In genomic region chr18:6004119-6004518, GRCh38 we compare ENCODE assay signal across 15 cellular contexts.
DNase-seq lines count a peak whose midpoint lies in the region; ATAC-seq and TF ChIP-seq lines count a peak whose summit lies in the region.
"Had no signal": no experiment of that assay in that cellular context is flagged by ENCODE, and none has a peak within 500 bp of the region (broad histone marks: within the 10 kb centered on the region; RNA-seq: fewer than 3 reads in every experiment).

No MANE protein-coding gene starts in this region.

- H3K9me3 Mint-ChIP-seq in T-helper 1 cell treated with Interleukin-12 subunit alpha and Interleukin-12 subunit beta and Interleukin-4 antibody, amounts not matched to agents 30 μg/mL and 1 μg/mL, for 36 hours: peaks cover 15% of the 10 kb centered on the region

- no peak overlapping the region for H3K4me3 Mint-ChIP-seq in T-helper 1 cell treated with Interleukin-12 subunit alpha and Interleukin-12 subunit beta and Interleukin-4 antibody, amounts not matched to agents 30 μg/mL and 1 μg/mL, for 36 hours

- DNase-seq in ureter (ENCODE audit: low spot score): no peak
- DNase-seq in GM10248 (ENCODE audit: extremely low spot score): no peak
- no peak for DNase-seq in EL
- DNase-seq in hepatic stellate cell (ENCODE audit: low spot score): no peak
- DNase-seq: adrenal gland; effector CD4-positive, alpha-beta T cell; mammary epithelial cell; NCI-H187 treated with DMSO at 0.1 percent for 48 hours; RPMI8226; thyroid gland; WERI-Rb-1 had no signal

- POLR2A ChIA-PET in GM10248 (lab: Yijun Ruan, JAX): no interaction called here

- no peak for TF ChIP-seq CTCF in GM10248 (IDR thresholded peaks at IDR 0.05; ENCODE audit: control extremely low read depth, extremely low read depth, low read depth, missing control alignments)

- CTCF ChIA-PET in GM10248 (lab: Yijun Ruan, JAX): interaction anchor here (0.9 kb wide), 1 partner anchor 25 kb away, joined by 3 read pairs; no protein-coding TSS in a partner anchor

- peaks cover 22% of the 10 kb centered on the region for H3K4me1 Mint-ChIP-seq in T-helper 1 cell treated with Interleukin-12 subunit alpha and Interleukin-12 subunit beta and Interleukin-4 antibody, amounts not matched to agents 30 μg/mL and 1 μg/mL, for 36 hours (ENCODE audit: low read depth)

- peak overlapping the region; percentile 67 for H3K27ac Mint-ChIP-seq in T-helper 1 cell treated with Interleukin-12 subunit alpha and Interleukin-12 subunit beta and Interleukin-4 antibody, amounts not matched to agents 30 μg/mL and 1 μg/mL, for 36 hours

- peak; percentile 76 for ATAC-seq in GM18868 (IDR thresholded peaks at IDR 0.05; ENCODE audit: unreplicated experiment)
- peak; percentile 54 for ATAC-seq in GM21367 (IDR thresholded peaks at IDR 0.05; ENCODE audit: unreplicated experiment)
- ATAC-seq in HG02973 (IDR thresholded peaks at IDR 0.05; ENCODE audit: unreplicated experiment): peak; percentile 77

- peaks cover 1% of the 10 kb centered on the region for H3K36me3 Mint-ChIP-seq in T-helper 1 cell treated with Interleukin-12 subunit alpha and Interleukin-12 subunit beta and Interleukin-4 antibody, amounts not matched to agents 30 μg/mL and 1 μg/mL, for 36 hours (ENCODE audit: low read depth)

- H3K27me3 Mint-ChIP-seq in T-helper 1 cell treated with Interleukin-12 subunit alpha and Interleukin-12 subunit beta and Interleukin-4 antibody, amounts not matched to agents 30 μg/mL and 1 μg/mL, for 36 hours (ENCODE audit: low read depth): peaks cover 36% of the 10 kb centered on the region
